In genomic region chr14:73741876-73742519, GRCh38 we compare ENCODE assay signal across 8 cellular contexts. TPM values are rescaled to one million over a fixed set of nuclear protein-coding genes. Genes with fewer than 3 reads are reported as not detected.
DNase-seq lines count a peak whose midpoint lies in the region; ATAC-seq, FAIRE-seq and TF ChIP-seq lines count a peak whose summit lies in the region.

No MANE protein-coding gene starts in this region.

- H3K36me3 ChIP-seq in K562 (ENCODE audit: control insufficient read depth, insufficient read depth, low read length) (peaks cover 52% of the 10 kb centered on the region; the same call in 2 of the 3 replicates), lung (ENCODE audit: control insufficient read depth in 2 of 2, insufficient read depth in 2 of 2, low read length in 2 of 2) (peaks cover 0 to 25% of the 10 kb centered on the region in 2 donors), upper lobe of left lung (peaks cover 7 to 32% (median 24%) of the 10 kb centered on the region in 4 donors)

- H3K27me3 Mint-ChIP-seq in CD14-positive monocyte (ENCODE audit: low read depth in 3 of 3), result peaks cover 0 to under 1% (median 0%) of the 10 kb centered on the region in 3 donors

- peaks cover 61 to 84% of the 10 kb centered on the region in 2 experiments for H3K4me1 ChIP-seq in K562 (replicated peaks in 1 of 2; ENCODE audit: control insufficient read depth in 2 of 2, insufficient read depth in 2 of 2, low read length in 2 of 2)
- H3K4me1 ChIP-seq in lung (ENCODE audit: control insufficient read depth in 2 of 2, insufficient read depth in 2 of 2, low read length in 2 of 2), result peaks cover 34 to 76% of the 10 kb centered on the region in 2 donors
- H3K4me1 ChIP-seq in upper lobe of left lung, result peaks cover 81 to 87% (median 85%) of the 10 kb centered on the region in 4 donors

- POLR2A ChIA-PET in K562 (lab: Yijun Ruan, JAX), result interaction anchor here (0.6 to 6.8 kb wide), 12 partner anchors 8 to 110 kb away, joined by 3 to 80 read pairs (median 4); a partner anchor contains a TSS

- H3K9me3 ChIP-seq in K562 (replicated peaks; ENCODE audit: control insufficient read depth, insufficient read depth, low read depth, low read length) (no peaks in the 10 kb centered on the region), lung (ENCODE audit: control insufficient read depth in 2 of 2, insufficient read depth in 1 of 2, low read length in 1 of 2) (no peaks in the 10 kb centered on the region), upper lobe of left lung (no peaks in the 10 kb centered on the region)

- peak overlapping the region; percentile 66 for H3K4me2 ChIP-seq in K562 (ENCODE audit: insufficient read depth, low read length)

- WGBS in K562 (ENCODE audit: insufficient coverage, low coverage, missing lambda C conversion rate), result 26% methylated on average over 13 of the region's 17 CpGs
- 23 to 25% methylated on average over 17 of the region's 17 CpGs for WGBS in lung, 2 donors
- 24 to 28% methylated on average over 8 to 17 of the region's 17 CpGs for WGBS in upper lobe of left lung, 2 donors

- H3K9ac ChIP-seq in K562 (ENCODE audit: insufficient read depth in 1 of 2, low read depth in 2 of 2, low read length in 2 of 2), result peak overlapping the region; percentile 59 to 86

- peak overlapping the region; percentile 86 for H3K27ac ChIP-seq in K562 (ENCODE audit: extremely low read depth, low read depth, low read length)
- peak overlapping the region; percentile 60 to 87 for H3K27ac ChIP-seq in lung (ENCODE audit: low read depth in 1 of 2, low read length in 1 of 2)
- peak overlapping the region; percentile 80 to 89 (median 87) for H3K27ac ChIP-seq in upper lobe of left lung

- peak overlapping the region; percentile 2; the same call in 1 of the 2 replicates for H3K4me3 ChIP-seq in K562
- H3K4me3 ChIP-seq in lung, result no peak overlapping the region
- H3K4me3 ChIP-seq in upper lobe of left lung, result peak overlapping the region in 3 of 4 donors; percentile 11 to 33 (median 29)

- in situ Hi-C loops in K562 (cut with MboI), result no loop called here

- no peaks in the 10 kb centered on the region for H3K9me3 Mint-ChIP-seq in CD14-positive monocyte

- no peak for TF ChIP-seq RAD21 in K562 (CRISPR knock-in tag; conservative IDR thresholded peaks at IDR 0.05 in 1 of 2, IDR thresholded peaks at IDR 0.05 in 1 of 2)

- intact Hi-C loops in CD14-positive monocyte (cut with micrococcal nuclease), result loop anchor here (5.0 kb wide), 2 partner anchors 45 to 85 kb away; no protein-coding TSS in a partner anchor
- intact Hi-C loops in K562 (cut with micrococcal nuclease), result loop anchor here (2.0 to 5.0 kb wide), 3 partner anchors 13 to 145 kb away; partner anchors contain the start of gene ZNF410

- H4K20me1 ChIP-seq in K562 (replicated peaks; ENCODE audit: control insufficient read depth, insufficient read depth, low read length), result peaks cover 3% of the 10 kb centered on the region; the same call in 1 of the 2 replicates

- H3K9me1 ChIP-seq in K562 (ENCODE audit: control insufficient read depth, insufficient read depth, low read length), result no peaks in the 10 kb centered on the region

- H3K79me2 ChIP-seq in K562 (ENCODE audit: control insufficient read depth, insufficient read depth, low read length), result peaks cover 91% of the 10 kb centered on the region

- no peaks in the 10 kb centered on the region for H3K27me3 ChIP-seq in K562 (ENCODE audit: control insufficient read depth in 2 of 2, insufficient read depth in 2 of 2, low read length in 2 of 2)
- no peaks in the 10 kb centered on the region for H3K27me3 ChIP-seq in lung (ENCODE audit: control insufficient read depth, insufficient read depth)
- no peaks in the 10 kb centered on the region for H3K27me3 ChIP-seq in upper lobe of left lung

- no peak for TF ChIP-seq EP300 in K562 (IDR thresholded peaks at IDR 0.05; ENCODE audit: low read length)
- TF ChIP-seq EP300 in upper lobe of left lung (IDR thresholded peaks at IDR 0.05), result no peak

- H3K36me3 Mint-ChIP-seq in CD14-positive monocyte, result peaks cover 25 to 33% of the 10 kb centered on the region in 2 donors

- TF ChIP-seq POLR2A in K562 (conservative IDR thresholded peaks at IDR 0.05) (no peak; the same call in 1 of the 2 replicates), upper lobe of left lung (IDR thresholded peaks at IDR 0.05) (no peak)

- H2AFZ ChIP-seq in K562 (ENCODE audit: low read depth, low read length), result peak overlapping the region; percentile 54

- CTCF ChIA-PET in K562 (lab: Yijun Ruan, JAX; ENCODE audit: low intra/inter-chr PET ratio), result no interaction called here

- peak overlapping the region; percentile 88 to 94 (median 92) for H3K27ac Mint-ChIP-seq in CD14-positive monocyte

- TF ChIP-seq CTCF in CD14-positive monocyte (IDR thresholded peaks at IDR 0.05) (no peak), K562 (IDR thresholded peaks at IDR 0.05 in 2 of 3, conservative IDR thresholded peaks at IDR 0.05 in 1 of 3; ENCODE audit: insufficient read depth in 2 of 3, low read depth in 1 of 3, low read length in 3 of 3) (0 out of 6 replicates have a peak, but pooled peaks of 1 of the 3 experiments have one; percentile 11), lung (IDR thresholded peaks at IDR 0.05; ENCODE audit: control extremely low read depth, extremely low read depth) (no peak), upper lobe of left lung (IDR thresholded peaks at IDR 0.05) (no peak)

- ATAC-seq in K562, result peak; percentile 6
- ATAC-seq in lung (ENCODE audit: insufficient read depth, low FRiP score), result no peak
- no peak for ATAC-seq in upper lobe of left lung (ENCODE audit: low FRiP score in 2 of 2)
- no peak for ATAC-seq in HG02571 (IDR thresholded peaks at IDR 0.05; ENCODE audit: unreplicated experiment)

- H3K4me3 Mint-ChIP-seq in CD14-positive monocyte, result peak overlapping the region; percentile 63 to 80

- DNase-seq in CD14-positive monocyte (ENCODE audit: low spot score), result no peak
- peak; percentile 44 for DNase-seq in LHCN-M2 (ENCODE audit: low read depth)
- peak in 2 of 4 experiments; percentile 49 to 54 for DNase-seq in K562 (ENCODE audit: extremely low read depth in 1 of 4, low spot score in 3 of 4)
- no peak for DNase-seq in lung (ENCODE audit: low spot score)
- peak in 1 of 2 donors; percentile 78 for DNase-seq in upper lobe of left lung
- no peak for DNase-seq in activated gamma-delta T cell (lab: John Stamatoyannopoulos, UW)
- no peak for DNase-seq in 8988T

- BruUV-seq in K562 (replicated peaks; lab: Mats Ljungman, UMichigan), result no TSS peak

- no peak for FAIRE-seq in K562 (lab: Jason Lieb, UNC)

- H3K4me1 Mint-ChIP-seq in CD14-positive monocyte, result peaks cover 75% of the 10 kb centered on the region

TF ChIP-seq in K562, 482 proteins besides CTCF, POLR2A, EP300 and RAD21 (continues in another document):
- TF ChIP-seq, protein P1, sequence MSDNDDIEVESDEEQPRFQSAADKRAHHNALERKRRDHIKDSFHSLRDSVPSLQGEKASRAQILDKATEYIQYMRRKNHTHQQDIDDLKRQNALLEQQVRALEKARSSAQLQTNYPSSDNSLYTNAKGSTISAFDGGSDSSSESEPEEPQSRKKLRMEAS (CRISPR knock-in tag; IDR thresholded peaks at IDR 0.05), result peak; percentile 88
- TF ChIP-seq, protein P2, sequence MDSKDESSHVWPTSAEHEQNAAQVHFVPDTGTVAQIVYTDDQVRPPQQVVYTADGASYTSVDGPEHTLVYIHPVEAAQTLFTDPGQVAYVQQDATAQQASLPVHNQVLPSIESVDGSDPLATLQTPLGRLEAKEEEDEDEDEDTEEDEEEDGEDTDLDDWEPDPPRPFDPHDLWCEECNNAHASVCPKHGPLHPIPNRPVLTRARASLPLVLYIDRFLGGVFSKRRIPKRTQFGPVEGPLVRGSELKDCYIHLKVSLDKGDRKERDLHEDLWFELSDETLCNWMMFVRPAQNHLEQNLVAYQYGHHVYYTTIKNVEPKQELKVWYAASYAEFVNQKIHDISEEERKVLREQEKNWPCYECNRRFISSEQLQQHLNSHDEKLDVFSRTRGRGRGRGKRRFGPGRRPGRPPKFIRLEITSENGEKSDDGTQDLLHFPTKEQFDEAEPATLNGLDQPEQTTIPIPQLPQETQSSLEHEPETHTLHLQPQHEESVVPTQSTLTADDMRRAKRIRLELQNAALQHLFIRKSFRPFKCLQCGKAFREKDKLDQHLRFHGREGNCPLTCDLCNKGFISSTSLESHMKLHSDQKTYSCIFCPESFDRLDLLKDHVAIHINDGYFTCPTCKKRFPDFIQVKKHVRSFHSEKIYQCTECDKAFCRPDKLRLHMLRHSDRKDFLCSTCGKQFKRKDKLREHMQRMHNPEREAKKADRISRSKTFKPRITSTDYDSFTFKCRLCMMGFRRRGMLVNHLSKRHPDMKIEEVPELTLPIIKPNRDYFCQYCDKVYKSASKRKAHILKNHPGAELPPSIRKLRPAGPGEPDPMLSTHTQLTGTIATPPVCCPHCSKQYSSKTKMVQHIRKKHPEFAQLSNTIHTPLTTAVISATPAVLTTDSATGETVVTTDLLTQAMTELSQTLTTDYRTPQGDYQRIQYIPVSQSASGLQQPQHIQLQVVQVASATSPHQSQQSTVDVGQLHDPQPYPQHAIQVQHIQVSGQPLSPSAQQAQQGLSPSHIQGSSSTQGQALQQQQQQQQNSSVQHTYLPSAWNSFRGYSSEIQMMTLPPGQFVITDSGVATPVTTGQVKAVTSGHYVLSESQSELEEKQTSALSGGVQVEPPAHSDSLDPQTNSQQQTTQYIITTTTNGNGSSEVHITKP (IDR thresholded peaks at IDR 0.05; ENCODE audit: partially characterized antibody), result peak; percentile 95
- TF ChIP-seq ATF7 (IDR thresholded peaks at IDR 0.05), result 0 out of 2 replicates have a peak, but pooled peaks have one; percentile 13

RNA-seq across cellular contexts. Expression of gene PNMA1, which starts 27.8 kb away (rescaled TPM):
- polyA plus RNA-seq in CD14-positive monocyte (1 to 10 TPM; 4.4 to 6.4 TPM), K562 (2011; rRNA removed) (7.5 and 11.3 TPM in 2 replicates), K562 (2014; fragmentation: Illumina TruSeq; extraction: Trizol) (15.5 and 15.7 TPM in 2 replicates), K562 (2014; fragmentation: Nextera tagmentation; extraction: Ambion mirVana) (1 to 10 TPM; 1.7 to 2.4 TPM), K562 (2014; rRNA removed) (12.7 and 15.1 TPM in 2 replicates), lung (10 to 100 TPM; 11.0 to 19.6 TPM)
- total RNA-seq in LHCN-M2 (2014; rRNA removed) (19.2 and 22.0 TPM in 2 replicates), K562 (2014; rRNA removed) (4.6 and 4.7 TPM in 2 replicates), K562 (2014; rRNA removed; fragmentation: Illumina TruSeq; extraction: Trizol) (7.9 and 8.7 TPM in 2 replicates), K562 (2015; rRNA removed; fragmentation: Illumina TruSeq; extraction: Trizol) (6.6 and 7.1 TPM in 2 replicates), K562 (2021) (24.8 and 26.4 TPM in 2 replicates), lung (10 to 100 TPM; 31.9 to 34.1 TPM), upper lobe of left lung (10 to 100 TPM in 5 of 6 donors, 1 to 10 TPM in 1; 9.9 to 28.9 (median 15.2) TPM)
- polyA plus RNA-seq in LHCN-M2 (2012), result 64.2 TPM
- 5.1 and 6.7 TPM in 2 replicates for total RNA-seq in K562 (2011; cell fraction: chromatin; rRNA removed; ENCODE audit: low replicate concordance)
- total RNA-seq in K562 (2011; cell fraction: nucleolus; rRNA removed), result 6.8 and 8.0 TPM in 2 replicates
- total RNA-seq in K562 (2011; cell fraction: nucleoplasm; rRNA removed), result 8.8 and 9.7 TPM in 2 replicates
- 6.3 and 7.9 TPM in 2 replicates for polyA plus RNA-seq in K562 (2011; cell fraction: cytosol; rRNA removed)
- 6.2 and 6.9 TPM in 2 replicates for polyA plus RNA-seq in K562 (2011; cell fraction: nucleus; rRNA removed)
- 18.6 and 26.5 TPM in 2 replicates for polyA plus RNA-seq in K562 (2012)
- polyA minus RNA-seq in K562 (2011; rRNA and poly(A)+ RNA removed), result 6.4 and 9.0 TPM in 2 replicates
- polyA minus RNA-seq in K562 (2011; cell fraction: cytosol; rRNA and poly(A)+ RNA removed), result 4.3 and 7.6 TPM in 2 replicates
- 3.3 and 3.4 TPM in 2 replicates for polyA minus RNA-seq in K562 (2011; cell fraction: nucleus; rRNA and poly(A)+ RNA removed)
